In the genomic region with DNA sequence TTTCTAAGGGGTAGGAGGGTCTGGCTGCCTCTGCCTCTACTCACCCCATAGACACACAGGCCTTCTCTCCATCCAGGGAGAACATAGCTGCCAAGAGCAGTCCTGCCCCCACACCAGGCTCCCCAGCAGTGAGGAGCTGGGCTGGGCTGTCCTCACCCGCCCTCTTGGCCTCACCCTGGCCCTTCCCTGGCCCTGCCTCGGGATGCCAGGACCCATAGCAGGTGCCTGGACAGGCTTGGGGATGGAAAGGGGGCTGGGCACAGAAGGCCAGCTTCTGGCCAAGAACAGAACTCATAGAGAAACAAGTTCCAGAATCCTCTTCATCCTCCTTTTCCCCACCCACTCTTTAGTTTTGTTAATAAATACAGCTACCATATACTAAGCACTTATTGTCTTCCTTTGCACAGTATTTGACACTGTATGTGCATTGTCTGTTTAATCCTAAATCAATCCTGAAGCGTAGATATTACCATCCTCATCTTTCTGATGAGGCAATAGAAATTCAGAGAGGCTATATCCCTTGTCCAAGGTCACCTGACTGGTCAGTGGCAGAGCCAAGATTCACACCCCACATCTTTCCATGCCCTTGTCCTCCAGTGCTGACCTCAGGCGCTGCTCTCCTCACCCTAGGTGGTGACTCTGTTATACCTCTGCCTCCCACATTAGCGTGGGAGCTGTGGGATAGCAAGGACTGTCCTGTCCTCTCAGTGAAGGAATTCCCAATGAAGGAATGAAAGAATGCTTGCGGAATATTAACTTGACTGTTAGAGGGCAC, we compare ENCODE assay signal across 36 cellular contexts. TPM values are rescaled to one million over a fixed set of nuclear protein-coding genes. Genes with fewer than 3 reads are reported as not detected.
"Had no signal": no experiment of that assay in that cellular context is flagged by ENCODE, and none has a peak within 500 bp of the region (broad histone marks: within the 10 kb centered on the region; RNA-seq: fewer than 3 reads in every experiment).

No MANE protein-coding gene starts in this region.

- H3K4me1 Mint-ChIP-seq: activated B cell treated with CpG ODN at 0.5 μM for 24 hours had no signal

- H3K4me1 ChIP-seq: adrenal gland, breast epithelium had no signal

- H3K4me3 Mint-ChIP-seq: activated B cell treated with CpG ODN at 0.5 μM for 24 hours; activated CD4-positive, alpha-beta memory T cell treated with anti-CD3 and anti-CD28 coated beads for 36 hours; activated naive CD4-positive, alpha-beta T cell treated with anti-CD3 and anti-CD28 coated beads for 36 hours; activated T-cell treated with anti-CD3 and anti-CD28 coated beads, Interleukin-2, amount 50 U/mL, for 4 hours; activated T-helper 1 cell treated with anti-CD3 and anti-CD28 coated beads, Interleukin-12 subunit alpha, Interleukin-12 subunit beta, Interleukin-2, Interleukin-4 antibody, amounts not matched to agents 30 ng/mL and 10 ng/mL and 1 ng/mL, durations not matched to agents 14 hours and 24 hours and 36 hours had no signal

- DNase-seq: activated B cell treated with CpG ODN at 0.5 μM for 24 hours; activated CD4-positive, alpha-beta memory T cell treated with anti-CD3 and anti-CD28 coated beads for 36 hours; activated CD4-positive, alpha-beta T cell treated with anti-CD3 and anti-CD28 coated beads for 4 hours; activated CD4-positive, alpha-beta T cell treated with anti-CD3 and anti-CD28 coated beads, Interleukin-2, amount 50 U/mL, for 1 hour; activated CD4-positive, CD25-positive, alpha-beta regulatory T cell treated with anti-CD3 and anti-CD28 coated beads, Interleukin-2, amount 50 U/mL, for 72 hours; activated CD8-positive, alpha-beta memory T cell treated with anti-CD3 and anti-CD28 coated beads, Interleukin-2, amount 50 U/mL, for 4 hours; activated gamma-delta T cell treated with Interleukin-2 at 50 U/mL for 16 hours; activated naive CD4-positive, alpha-beta T cell treated with anti-CD3 and anti-CD28 coated beads for 36 hours; activated T-cell treated with anti-CD3 and anti-CD28 coated beads for 4 hours; activated T-cell treated with anti-CD3 and anti-CD28 coated beads, Interleukin-2, amount 50 U/mL, for 4 hours; adrenal gland; body of pancreas; Karpas-422; KBM-7; NCI-H1105; NCI-H1417 treated with DMSO at 0.1 percent for 48 hours; NCI-H187 treated with DMSO at 0.1 percent for 48 hours; NCI-H2081; NCI-H2171 treated with DMSO at 0.1 percent for 48 hours; NCI-H226; NK-92 treated with Interleukin-12 subunit alpha and Interleukin-12 subunit beta, amount 100 ng/mL, for 24 hours; PC-3; SIG-M5; SW 1271; T-helper 1 cell; T-helper 2 cell; T-helper 9 cell had no signal

- H3K4me3 ChIP-seq: adrenal gland, body of pancreas, breast epithelium had no signal

- H3K27me3 ChIP-seq: body of pancreas had no signal

- H3K27ac Mint-ChIP-seq: activated B cell treated with CpG ODN at 0.5 μM for 24 hours; activated CD4-positive, alpha-beta memory T cell treated with anti-CD3 and anti-CD28 coated beads for 36 hours; activated naive CD4-positive, alpha-beta T cell treated with anti-CD3 and anti-CD28 coated beads for 36 hours; activated naive CD4-positive, alpha-beta T cell treated with anti-CD3 and anti-CD28 coated beads, Interleukin-2, amount 50 U/mL, for 72 hours; activated T-helper 1 cell treated with anti-CD3 and anti-CD28 coated beads, Interleukin-12 subunit alpha, Interleukin-12 subunit beta, Interleukin-2, Interleukin-4 antibody, amounts not matched to agents 30 ng/mL and 10 ng/mL and 1 ng/mL, durations not matched to agents 14 hours and 24 hours and 36 hours had no signal

- H3K9me3 ChIP-seq: adrenal gland, body of pancreas, breast epithelium had no signal

- H3K9me3 Mint-ChIP-seq: activated B cell treated with CpG ODN at 0.5 μM for 24 hours; activated CD4-positive, alpha-beta memory T cell treated with anti-CD3 and anti-CD28 coated beads for 36 hours; activated naive CD4-positive, alpha-beta T cell treated with anti-CD3 and anti-CD28 coated beads for 36 hours; activated naive CD4-positive, alpha-beta T cell treated with anti-CD3 and anti-CD28 coated beads, Interleukin-2, amount 50 U/mL, for 72 hours; activated T-cell treated with anti-CD3 and anti-CD28 coated beads, Interleukin-2, amount 50 U/mL, for 4 hours; activated T-helper 1 cell treated with anti-CD3 and anti-CD28 coated beads, Interleukin-12 subunit alpha, Interleukin-12 subunit beta, Interleukin-2, Interleukin-4 antibody, amounts not matched to agents 30 ng/mL and 10 ng/mL and 1 ng/mL, durations not matched to agents 14 hours and 24 hours and 36 hours had no signal

- ATAC-seq: activated naive CD4-positive, alpha-beta T cell treated with anti-CD3 and anti-CD28 coated beads, Interleukin-2, amount 50 U/mL, for 72 hours; activated T-cell treated with anti-CD3 and anti-CD28 coated beads, Interleukin-2, amount 50 U/mL, for 4 hours; body of pancreas; PC-3; Right ventricle myocardium inferior had no signal

- H3K36me3 Mint-ChIP-seq: activated CD4-positive, alpha-beta memory T cell treated with anti-CD3 and anti-CD28 coated beads for 36 hours; activated naive CD4-positive, alpha-beta T cell treated with anti-CD3 and anti-CD28 coated beads, Interleukin-2, amount 50 U/mL, for 72 hours had no signal

- H3K27ac ChIP-seq: adrenal gland, body of pancreas, breast epithelium, RWPE1, VCaP had no signal

- H3K36me3 ChIP-seq: adrenal gland, breast epithelium had no signal

RNA-seq across cellular contexts. Expression of gene MYOD1, which starts 22.0 kb away (rescaled TPM):
- total RNA-seq: activated B cell treated with CpG ODN at 0.5 μM for 24 hours; activated CD4-positive, alpha-beta memory T cell treated with anti-CD3 and anti-CD28 coated beads for 36 hours; activated naive CD4-positive, alpha-beta T cell treated with anti-CD3 and anti-CD28 coated beads for 36 hours; activated naive CD4-positive, alpha-beta T cell treated with anti-CD3 and anti-CD28 coated beads, Interleukin-2, amount 50 U/mL, for 72 hours; activated T-cell treated with anti-CD3 and anti-CD28 coated beads, Interleukin-2, amount 50 U/mL, for 4 hours; activated T-helper 1 cell treated with anti-CD3 and anti-CD28 coated beads, Interleukin-12 subunit alpha, Interleukin-12 subunit beta, Interleukin-2, Interleukin-4 antibody, amounts not matched to agents 30 ng/mL and 10 ng/mL and 1 ng/mL, durations not matched to agents 14 hours and 24 hours and 36 hours; adrenal gland; astrocyte; body of pancreas; breast epithelium; MCF 10A; PC-3 had no signal
- polyA plus RNA-seq: adrenal gland had no signal

RNA-seq across cellular contexts. Expression of gene KCNC1, which starts 37.2 kb away (rescaled TPM):
- total RNA-seq: activated B cell treated with CpG ODN at 0.5 μM for 24 hours; activated CD4-positive, alpha-beta memory T cell treated with anti-CD3 and anti-CD28 coated beads for 36 hours; activated naive CD4-positive, alpha-beta T cell treated with anti-CD3 and anti-CD28 coated beads for 36 hours; activated naive CD4-positive, alpha-beta T cell treated with anti-CD3 and anti-CD28 coated beads, Interleukin-2, amount 50 U/mL, for 72 hours; activated T-cell treated with anti-CD3 and anti-CD28 coated beads, Interleukin-2, amount 50 U/mL, for 4 hours; activated T-helper 1 cell treated with anti-CD3 and anti-CD28 coated beads, Interleukin-12 subunit alpha, Interleukin-12 subunit beta, Interleukin-2, Interleukin-4 antibody, amounts not matched to agents 30 ng/mL and 10 ng/mL and 1 ng/mL, durations not matched to agents 14 hours and 24 hours and 36 hours; MCF 10A; NCI-H460; PC-3; Right ventricle myocardium inferior had no signal
